34 cellular contexts compared by ENCODE assay signal in genomic region chr2:15337996-15338666, GRCh38.
DNase-seq lines count a peak whose midpoint lies in the region; ATAC-seq, FAIRE-seq and TF ChIP-seq lines count a peak whose summit lies in the region.
"Had no signal": no experiment of that assay in that cellular context is flagged by ENCODE, and none has a peak within 500 bp of the region (broad histone marks: within the 10 kb centered on the region; RNA-seq: fewer than 3 reads in every experiment).

No MANE protein-coding gene starts in this region.

- H3K4me1 Mint-ChIP-seq in progenitor cell of endocrine pancreas (ENCODE audit: low read depth), result no peaks in the 10 kb centered on the region

- H3K79me2 ChIP-seq in endothelial cell of umbilical vein (ENCODE audit: control insufficient read depth, insufficient read depth, low read length), result no peaks in the 10 kb centered on the region

- peak; percentile 48 for FAIRE-seq in H54 (lab: Jason Lieb, UNC)
- FAIRE-seq in endothelial cell of umbilical vein (lab: Jason Lieb, UNC), result peak; percentile 59
- no peak for FAIRE-seq in pancreas (lab: Jason Lieb, UNC)

- POLR2A ChIA-PET in endothelial cell of umbilical vein (lab: Charles Lee), result no interaction called here

- no peak overlapping the region for H3K4me2 ChIP-seq in endothelial cell of umbilical vein (ENCODE audit: insufficient read depth, low read length)
- H3K4me2 ChIP-seq: BLaER1 treated with 17β-estradiol and CSF1 and Interleukin-3, amounts not matched to agents 10 nM and 100 nM had no signal

- peaks cover 10% of the 10 kb centered on the region for H3K36me3 Mint-ChIP-seq in progenitor cell of endocrine pancreas (ENCODE audit: insufficient read depth)

- H3K9me3 Mint-ChIP-seq in progenitor cell of endocrine pancreas (ENCODE audit: low read depth), result no peaks in the 10 kb centered on the region
- H3K9me3 Mint-ChIP-seq: mesothelial cell of epicardium, naive B cell had no signal

- ATAC-seq in HG02571 (IDR thresholded peaks at IDR 0.05; ENCODE audit: unreplicated experiment) (no peak), pancreas (no peak)
- ATAC-seq: left ventricle myocardium superior had no signal

- H3K9ac ChIP-seq in endothelial cell of umbilical vein (replicated peaks; ENCODE audit: extremely low read depth, insufficient read depth, low read length), result no peak overlapping the region
- H3K9ac ChIP-seq: BLaER1 treated with 17β-estradiol and CSF1 and Interleukin-3, amounts not matched to agents 10 nM and 100 nM had no signal

- no peak overlapping the region for H2AFZ ChIP-seq in endothelial cell of umbilical vein (ENCODE audit: low read depth, low read length)

- H3K27me3 Mint-ChIP-seq in progenitor cell of endocrine pancreas, result no peaks in the 10 kb centered on the region
- H3K27me3 Mint-ChIP-seq: activated naive CD8-positive, alpha-beta T cell; naive B cell had no signal

- H3K27ac ChIP-seq in endothelial cell of umbilical vein (ENCODE audit: insufficient read depth, low read depth, low read length) (no peak overlapping the region), pancreas (no peak overlapping the region)
- H3K27ac ChIP-seq: ascending aorta; BLaER1 treated with 17β-estradiol and CSF1 and Interleukin-3, amounts not matched to agents 10 nM and 100 nM; colonic mucosa; prostate gland; sigmoid colon; upper lobe of left lung had no signal

- H3K4me1 ChIP-seq in endothelial cell of umbilical vein (ENCODE audit: control insufficient read depth, extremely low read depth, insufficient read depth, low read length), result peaks cover 8% of the 10 kb centered on the region
- H3K4me1 ChIP-seq in pancreas, result no peaks in the 10 kb centered on the region
- H3K4me1 ChIP-seq: ascending aorta, colonic mucosa, prostate gland, sigmoid colon, upper lobe of left lung had no signal

- no peaks in the 10 kb centered on the region for H3K36me3 ChIP-seq in endothelial cell of umbilical vein (ENCODE audit: control insufficient read depth in 2 of 2, extremely low read depth in 1 of 2, insufficient read depth in 2 of 2, low read length in 2 of 2)
- no peaks in the 10 kb centered on the region for H3K36me3 ChIP-seq in pancreas
- H3K36me3 ChIP-seq: colonic mucosa, prostate gland, sigmoid colon had no signal

- H3K27ac Mint-ChIP-seq in progenitor cell of endocrine pancreas, result peak overlapping the region; percentile 42
- H3K27ac Mint-ChIP-seq: activated naive CD8-positive, alpha-beta T cell; mesothelial cell of epicardium; naive B cell had no signal

- H3K9me3 ChIP-seq in endothelial cell of umbilical vein (replicated peaks; ENCODE audit: control insufficient read depth, insufficient read depth, low read length) (no peaks in the 10 kb centered on the region), pancreas (no peaks in the 10 kb centered on the region)
- H3K9me3 ChIP-seq: ascending aorta, colonic mucosa, prostate gland, sigmoid colon, upper lobe of left lung had no signal

- dilution Hi-C loops in endothelial cell of umbilical vein (cut with MboI; ENCODE audit: extremely low pct_ligation_motif_present, low sequenced_read_pairs), result no loop called here

- no peak overlapping the region for H3K4me3 Mint-ChIP-seq in progenitor cell of endocrine pancreas (ENCODE audit: low read depth)
- H3K4me3 Mint-ChIP-seq: activated naive CD8-positive, alpha-beta T cell; mesothelial cell of epicardium; naive B cell had no signal

- 85 to 88% methylated on average over 1 of the region's 1 CpG for WGBS in pancreas, 2 donors

- intact Hi-C loops in endothelial cell of umbilical vein (cut with micrococcal nuclease), result no loop called here
- intact Hi-C loops in pancreas (cut with DNase I), result no loop called here

- no peaks in the 10 kb centered on the region for H4K20me1 ChIP-seq in endothelial cell of umbilical vein (replicated peaks; ENCODE audit: control insufficient read depth, extremely low read depth, insufficient read depth, low read length)
- H4K20me1 ChIP-seq: BLaER1 treated with 17β-estradiol and CSF1 and Interleukin-3, amounts not matched to agents 10 nM and 100 nM had no signal

- H3K9me1 ChIP-seq in endothelial cell of umbilical vein (replicated peaks; ENCODE audit: control insufficient read depth, extremely low read depth, insufficient read depth, low read length), result no peaks in the 10 kb centered on the region

- DNase-seq in H54 (ENCODE audit: insufficient read length, low spot score) (no peak), OCI-M1 (lab: John Stamatoyannopoulos, UW) (peak; percentile 20), endothelial cell of umbilical vein (ENCODE audit: low read depth, low spot score) (peak; percentile 45), progenitor cell of endocrine pancreas (ENCODE audit: low spot score, unreplicated experiment) (no peak), iPS-NIHi11 (ENCODE audit: low spot score) (no peak), putamen (ENCODE audit: low spot score) (no peak), pancreas (no peak)
- DNase-seq: activated CD4-positive, alpha-beta T cell treated with anti-CD3 and anti-CD28 coated beads for 48 hours; activated CD8-positive, alpha-beta memory T cell treated with anti-CD3 and anti-CD28 coated beads for 24 hours; activated effector memory CD4-positive, alpha-beta T cell treated with Interleukin-2 at 50 U/mL for 16 hours; activated T-cell treated with anti-CD3 and anti-CD28 coated beads for 4 hours; colonic mucosa; DMS153; effector CD8-positive, alpha-beta T cell; erythroblast; GDM1; HCEC 1CT; islet precursor cell; left ventricle myocardium superior; naive B cell; NCI-H1105 treated with DMSO at 0.1 percent for 48 hours; NCI-H1930; NCI-H2171 treated with DMSO at 0.1 percent for 48 hours; NCI-H524; NK-92 treated with Interleukin-12 subunit alpha and Interleukin-12 subunit beta, amount 100 ng/mL, for 24 hours; sigmoid colon; stimulated activated CD4-positive, alpha-beta T cell treated with anti-CD3 and anti-CD28 coated beads, Interleukin-4, amount 100 ng/mL, for 24 hours; upper lobe of left lung had no signal

- BruUV-seq in endothelial cell of umbilical vein (replicated peaks; lab: Mats Ljungman, UMichigan), result no TSS peak

- H3K27me3 ChIP-seq in endothelial cell of umbilical vein (ENCODE audit: control insufficient read depth in 2 of 2, insufficient read depth in 2 of 2, low read length in 2 of 2) (no peaks in the 10 kb centered on the region), pancreas (no peaks in the 10 kb centered on the region)
- H3K27me3 ChIP-seq: ascending aorta; BLaER1 treated with 17β-estradiol and CSF1 and Interleukin-3, amounts not matched to agents 10 nM and 100 nM; colonic mucosa; sigmoid colon; upper lobe of left lung had no signal

- CTCF ChIA-PET in endothelial cell of umbilical vein (lab: Charles Lee), result no interaction called here

- TF ChIP-seq CTCF in endothelial cell of umbilical vein (IDR thresholded peaks at IDR 0.05; ENCODE audit: extremely low read depth in 1 of 2, insufficient read depth in 1 of 2, low read depth in 1 of 2, low read length in 2 of 2) (no peak), progenitor cell of endocrine pancreas (IDR thresholded peaks at IDR 0.05; ENCODE audit: unreplicated experiment) (no peak), pancreas (IDR thresholded peaks at IDR 0.05) (no peak)

- H3K4me3 ChIP-seq in endothelial cell of umbilical vein (replicated peaks in 1 of 3; ENCODE audit: insufficient read depth in 1 of 3, low read depth in 1 of 3, low read length in 3 of 3) (no peak overlapping the region), pancreas (no peak overlapping the region)
- H3K4me3 ChIP-seq: ascending aorta; BLaER1 treated with 17β-estradiol and CSF1 and Interleukin-3, amounts not matched to agents 10 nM and 100 nM; colonic mucosa; prostate gland; sigmoid colon; upper lobe of left lung had no signal

- no peak for TF ChIP-seq POLR2A in H54 (IDR thresholded peaks at IDR 0.05; ENCODE audit: low read depth, low read length)
- no peak for TF ChIP-seq POLR2A in endothelial cell of umbilical vein (IDR thresholded peaks at IDR 0.05; ENCODE audit: low read depth, low read length)

TF ChIP-seq in endothelial cell of umbilical vein, 7 proteins besides CTCF, POLR2A, EP300 and RAD21:
- TF ChIP-seq JUN (IDR thresholded peaks at IDR 0.05; ENCODE audit: borderline replicate concordance, insufficient read depth, insufficient read length, low read depth) (peak; percentile 32), MYC (IDR thresholded peaks at IDR 0.05; ENCODE audit: low read depth, low read length) (no peak), EZH2 (IDR thresholded peaks at IDR 0.05; ENCODE audit: borderline replicate concordance, low read depth, low read length, severe bottlenecking) (no peak), FOS (IDR thresholded peaks at IDR 0.05; ENCODE audit: borderline replicate concordance, insufficient read depth, low read length) (peak; percentile 59), POLR2AphosphoS5 (IDR thresholded peaks at IDR 0.05; ENCODE audit: insufficient read depth, low read depth, low read length) (no peak), GATA2 (IDR thresholded peaks at IDR 0.05; ENCODE audit: insufficient read depth, insufficient read length, low read depth, low read length) (no peak)
- TF ChIP-seq, protein P1, sequence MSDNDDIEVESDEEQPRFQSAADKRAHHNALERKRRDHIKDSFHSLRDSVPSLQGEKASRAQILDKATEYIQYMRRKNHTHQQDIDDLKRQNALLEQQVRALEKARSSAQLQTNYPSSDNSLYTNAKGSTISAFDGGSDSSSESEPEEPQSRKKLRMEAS (IDR thresholded peaks at IDR 0.05; ENCODE audit: insufficient read depth, insufficient read length), result no peak

Comparison
In these comparisons a context has a peak if more than half of its experiments do, and no peak if none do; other contexts are left out.
1. DNase-seq: peak in OCI-M1 (single experiment) and endothelial cell of umbilical vein (single experiment); none in H54 (single experiment), progenitor cell of endocrine pancreas (single experiment), iPS-NIHi11 (single experiment), putamen (single experiment) and pancreas (0 of 6).